ENCODE assay signal across 22 cellular contexts in the genomic region with DNA sequence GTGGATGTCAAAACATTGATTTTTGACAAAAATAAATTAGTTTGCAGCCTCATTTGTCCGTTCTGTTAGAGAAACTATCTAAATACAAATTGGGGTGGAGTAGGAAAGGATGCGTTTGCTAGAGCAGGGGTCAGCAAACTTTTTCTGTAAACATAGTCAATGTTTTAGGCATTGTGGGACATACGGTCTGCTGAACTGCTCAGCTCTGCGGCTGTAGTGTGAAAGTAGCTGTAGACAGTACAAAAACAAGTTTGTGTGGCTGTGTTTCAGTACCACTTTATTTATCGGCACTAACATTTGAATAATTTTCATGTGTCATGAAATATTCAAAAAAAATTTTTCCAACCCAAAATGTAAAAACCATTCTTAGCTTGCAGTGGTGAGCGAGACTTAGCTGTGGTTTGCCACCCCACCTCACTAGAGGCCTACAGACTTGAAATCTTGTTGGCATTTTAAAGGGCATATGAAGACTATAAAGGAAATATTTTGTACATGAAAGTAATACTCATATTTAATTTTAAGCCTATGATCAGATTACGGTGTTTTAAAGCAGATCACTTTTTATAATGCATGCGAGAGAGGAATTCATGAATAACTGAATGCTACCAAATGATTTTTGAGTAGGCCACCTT.
DNase-seq lines count a peak whose midpoint lies in the region; ATAC-seq, FAIRE-seq and TF ChIP-seq lines count a peak whose summit lies in the region.
"Had no signal": no experiment of that assay in that cellular context is flagged by ENCODE, and none has a peak within 500 bp of the region (broad histone marks: within the 10 kb centered on the region; RNA-seq: fewer than 3 reads in every experiment).

No MANE protein-coding gene starts in this region.

- H3K4me1 ChIP-seq in duodenal mucosa (ENCODE audit: control insufficient read depth in 1 of 2, insufficient read depth in 2 of 2, low read length in 2 of 2) (peaks cover 43 to 82% of the 10 kb centered on the region in 2 donors), muscle layer of duodenum (ENCODE audit: control insufficient read depth in 1 of 2, insufficient read depth in 2 of 2, low read length in 2 of 2) (peaks cover 13 to 16% of the 10 kb centered on the region in 2 donors), small intestine (ENCODE audit: control insufficient read depth in 2 of 2, insufficient read depth in 1 of 2, low read depth in 1 of 2, low read length in 1 of 2) (peaks cover 10 to 16% of the 10 kb centered on the region in 2 donors)
- H3K4me1 ChIP-seq: A549 had no signal

- 75 to 84% (median 83%) methylated on average over 8 of the region's 8 CpGs for WGBS in small intestine, 3 donors

- no peaks in the 10 kb centered on the region for H3K36me3 Mint-ChIP-seq in activated CD8-positive, alpha-beta T cell treated with anti-CD3 and anti-CD28 coated beads for 36 hours (ENCODE audit: low read depth)
- peaks cover 1% of the 10 kb centered on the region for H3K36me3 Mint-ChIP-seq in activated CD8-positive, alpha-beta T cell treated with anti-CD3 and anti-CD28 coated beads, Interleukin-2, amount 10 ng/mL, durations not matched to agents 7 days and 5 days (ENCODE audit: low read depth)
- H3K36me3 Mint-ChIP-seq: CD4-positive, alpha-beta memory T cell had no signal

- FAIRE-seq in small intestine (lab: Jason Lieb, UNC) = no peak
- FAIRE-seq: A549, GM12892, GM18507, HepG2 had no signal

- H3K4me3 Mint-ChIP-seq in activated CD8-positive, alpha-beta T cell treated with anti-CD3 and anti-CD28 coated beads for 36 hours = no peak overlapping the region
- H3K4me3 Mint-ChIP-seq in activated CD8-positive, alpha-beta T cell treated with anti-CD3 and anti-CD28 coated beads, Interleukin-2, amount 10 ng/mL, durations not matched to agents 7 days and 5 days = no peak overlapping the region
- H3K4me3 Mint-ChIP-seq: CD4-positive, alpha-beta memory T cell had no signal

- H3K27ac Mint-ChIP-seq in activated CD8-positive, alpha-beta T cell treated with anti-CD3 and anti-CD28 coated beads for 36 hours = no peak overlapping the region
- no peak overlapping the region for H3K27ac Mint-ChIP-seq in activated CD8-positive, alpha-beta T cell treated with anti-CD3 and anti-CD28 coated beads, Interleukin-2, amount 10 ng/mL, durations not matched to agents 7 days and 5 days
- H3K27ac Mint-ChIP-seq: CD4-positive, alpha-beta memory T cell had no signal

- H3K4me1 Mint-ChIP-seq in activated CD8-positive, alpha-beta T cell treated with anti-CD3 and anti-CD28 coated beads for 36 hours (ENCODE audit: low read depth) = peaks cover 8% of the 10 kb centered on the region
- peaks cover 20% of the 10 kb centered on the region for H3K4me1 Mint-ChIP-seq in activated CD8-positive, alpha-beta T cell treated with anti-CD3 and anti-CD28 coated beads, Interleukin-2, amount 10 ng/mL, durations not matched to agents 7 days and 5 days (ENCODE audit: low read depth)

- H3K9me3 ChIP-seq in duodenal mucosa (ENCODE audit: control insufficient read depth in 1 of 2, low read length in 2 of 2) (no peaks in the 10 kb centered on the region), muscle layer of duodenum (ENCODE audit: control insufficient read depth in 1 of 2, low read length in 2 of 2) (no peaks in the 10 kb centered on the region), small intestine (ENCODE audit: control insufficient read depth, low read depth) (no peaks in the 10 kb centered on the region)
- H3K9me3 ChIP-seq: A549 had no signal

- no peak for TF ChIP-seq CTCF in activated CD8-positive, alpha-beta T cell treated with anti-CD3 and anti-CD28 coated beads for 36 hours (IDR thresholded peaks at IDR 0.05)

- no peaks in the 10 kb centered on the region for H3K9me3 Mint-ChIP-seq in activated CD8-positive, alpha-beta T cell treated with anti-CD3 and anti-CD28 coated beads for 36 hours
- H3K9me3 Mint-ChIP-seq in activated CD8-positive, alpha-beta T cell treated with anti-CD3 and anti-CD28 coated beads, Interleukin-2, amount 10 ng/mL, durations not matched to agents 7 days and 5 days (ENCODE audit: insufficient read depth) = no peaks in the 10 kb centered on the region
- H3K9me3 Mint-ChIP-seq: CD4-positive, alpha-beta memory T cell had no signal

- H3K4me3 ChIP-seq in duodenal mucosa (ENCODE audit: low read depth in 1 of 2, low read length in 2 of 2) (no peak overlapping the region), muscle layer of duodenum (ENCODE audit: low read depth in 1 of 2, low read length in 2 of 2) (no peak overlapping the region), small intestine (ENCODE audit: low read depth in 1 of 2, low read length in 2 of 2) (no peak overlapping the region)
- H3K4me3 ChIP-seq: A549 had no signal

- peak; percentile 12 for DNase-seq in activated CD8-positive, alpha-beta T cell treated with anti-CD3 and anti-CD28 coated beads for 36 hours
- no peak for DNase-seq in activated CD8-positive, alpha-beta T cell treated with anti-CD3 and anti-CD28 coated beads, Interleukin-2, amount 10 ng/mL, durations not matched to agents 7 days and 5 days
- no peak for DNase-seq in small intestine
- DNase-seq in stimulated activated naive CD4-positive, alpha-beta T cell treated with Interleukin-2 at 50 U/mL for 16 hours (lab: John Stamatoyannopoulos, UW) = no peak
- no peak for DNase-seq in HEK293T (ENCODE audit: extremely low spot score)
- DNase-seq: AML-193; CD4-positive, alpha-beta memory T cell; DMS153; DMS79; GDM1; GOT3; H7 had no signal

- H3K27me3 ChIP-seq in duodenal mucosa (ENCODE audit: control insufficient read depth in 1 of 2, insufficient read depth in 2 of 2, low read length in 2 of 2) (no peaks in the 10 kb centered on the region), muscle layer of duodenum (ENCODE audit: low read depth, low read length) (no peaks in the 10 kb centered on the region), small intestine (ENCODE audit: control insufficient read depth in 2 of 2, insufficient read depth in 2 of 2, low read length in 2 of 2) (peaks cover 0 to 2% of the 10 kb centered on the region in 2 donors)

- H3K9ac ChIP-seq in duodenal mucosa (ENCODE audit: low read depth in 1 of 2, low read length in 2 of 2) = peak overlapping the region; percentile 5 to 13

- no peak for ATAC-seq in activated CD8-positive, alpha-beta T cell treated with anti-CD3 and anti-CD28 coated beads for 36 hours
- ATAC-seq in activated CD8-positive, alpha-beta T cell treated with anti-CD3 and anti-CD28 coated beads, Interleukin-2, amount 10 ng/mL, durations not matched to agents 7 days and 5 days = no peak
- ATAC-seq in HG03565 (IDR thresholded peaks at IDR 0.05; ENCODE audit: unreplicated experiment) = no peak
- ATAC-seq: A549, HCT116, HepG2 had no signal

- intact Hi-C loops in activated CD8-positive, alpha-beta T cell treated with anti-CD3 and anti-CD28 coated beads for 36 hours (cut with micrococcal nuclease) = no loop called here

- H3K27ac ChIP-seq in duodenal mucosa (ENCODE audit: low read depth, low read length) (peak overlapping the region; percentile 23), muscle layer of duodenum (ENCODE audit: low read length) (peak overlapping the region; percentile 90), small intestine (ENCODE audit: low read depth in 1 of 2, low read length in 1 of 2) (peak overlapping the region; percentile 45 to 80)
- H3K27ac ChIP-seq: 22Rv1, A549, C4-2B had no signal

- peaks cover 17% of the 10 kb centered on the region for H3K27me3 Mint-ChIP-seq in activated CD8-positive, alpha-beta T cell treated with anti-CD3 and anti-CD28 coated beads for 36 hours
- H3K27me3 Mint-ChIP-seq in activated CD8-positive, alpha-beta T cell treated with anti-CD3 and anti-CD28 coated beads, Interleukin-2, amount 10 ng/mL, durations not matched to agents 7 days and 5 days (ENCODE audit: low read depth) = peaks cover 28% of the 10 kb centered on the region

- H3K36me3 ChIP-seq in duodenal mucosa (ENCODE audit: control insufficient read depth in 1 of 2, insufficient read depth in 2 of 2, low read length in 2 of 2) (no peaks in the 10 kb centered on the region), muscle layer of duodenum (ENCODE audit: control insufficient read depth in 1 of 2, insufficient read depth in 2 of 2, low read length in 2 of 2) (peaks cover 0 to 15% of the 10 kb centered on the region in 2 donors), small intestine (ENCODE audit: control insufficient read depth in 2 of 2, insufficient read depth in 2 of 2, low read length in 2 of 2) (peaks cover 0 to 2% of the 10 kb centered on the region in 2 donors)

- CTCF ChIA-PET in activated CD8-positive, alpha-beta T cell treated with anti-CD3 and anti-CD28 coated beads for 36 hours (lab: Charles Lee) = interaction anchor here (0.6 kb wide), 1 partner anchor 36 kb away, joined by 3 read pairs; no protein-coding TSS in a partner anchor
- CTCF ChIA-PET in activated CD8-positive, alpha-beta T cell treated with anti-CD3 and anti-CD28 coated beads, Interleukin-2, amount 10 ng/mL, durations not matched to agents 7 days and 5 days (lab: Charles Lee) = interaction anchor here (2.2 kb wide), 1 partner anchor 45 kb away, joined by 7 read pairs; no protein-coding TSS in a partner anchor
- CTCF ChIA-PET in HEK293T (lab: Yijun Ruan, JAX) = no interaction called here

- POLR2A ChIA-PET in activated CD8-positive, alpha-beta T cell treated with anti-CD3 and anti-CD28 coated beads for 36 hours (lab: Charles Lee) = no interaction called here
- POLR2A ChIA-PET in activated CD8-positive, alpha-beta T cell treated with anti-CD3 and anti-CD28 coated beads, Interleukin-2, amount 10 ng/mL, durations not matched to agents 7 days and 5 days (lab: Charles Lee) = no interaction called here
- POLR2A ChIA-PET in HEK293T (lab: Yijun Ruan, JAX) = no interaction called here

TF ChIP-seq in HEK293T, 16 proteins besides CTCF, POLR2A, EP300 and RAD21:
- TF ChIP-seq, protein P1, sequence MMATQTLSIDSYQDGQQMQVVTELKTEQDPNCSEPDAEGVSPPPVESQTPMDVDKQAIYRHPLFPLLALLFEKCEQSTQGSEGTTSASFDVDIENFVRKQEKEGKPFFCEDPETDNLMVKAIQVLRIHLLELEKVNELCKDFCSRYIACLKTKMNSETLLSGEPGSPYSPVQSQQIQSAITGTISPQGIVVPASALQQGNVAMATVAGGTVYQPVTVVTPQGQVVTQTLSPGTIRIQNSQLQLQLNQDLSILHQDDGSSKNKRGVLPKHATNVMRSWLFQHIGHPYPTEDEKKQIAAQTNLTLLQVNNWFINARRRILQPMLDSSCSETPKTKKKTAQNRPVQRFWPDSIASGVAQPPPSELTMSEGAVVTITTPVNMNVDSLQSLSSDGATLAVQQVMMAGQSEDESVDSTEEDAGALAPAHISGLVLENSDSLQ (IDR thresholded peaks at IDR 0.05) = no peak
- no peak for TF ChIP-seq ARNT (IDR thresholded peaks at IDR 0.05)

Comparison
In these comparisons a context has a peak if more than half of its experiments do, and no peak if none do; other contexts are left out.
1. H3K27ac ChIP-seq: peak in every context shown above with its lines; median percentile 90 in muscle layer of duodenum; 62 in small intestine; 23 in duodenal mucosa.